In genomic region chr5:89010512-89010911, GRCh38 we compare ENCODE assay signal across 1 cellular context.
A peak's percentile ranks its signal among the peaks of the same experiment; 100 is the strongest.
TF ChIP-seq lines count a peak whose summit lies in the region.

No MANE protein-coding gene starts in this region.

TF ChIP-seq in GM12878, 131 proteins besides CTCF, POLR2A, EP300 and RAD21 (continued from another document):
- no peak for TF ChIP-seq CUX1 (IDR thresholded peaks at IDR 0.05; ENCODE audit: insufficient replicate concordance, low read depth, low read length)
- peak; percentile 49 for TF ChIP-seq MEF2B (IDR thresholded peaks at IDR 0.05; ENCODE audit: partially characterized antibody, poor library complexity, severe bottlenecking)
- TF ChIP-seq NBN (IDR thresholded peaks at IDR 0.05) = peak; percentile 54; the same call in 1 of the 2 replicates
- no peak for TF ChIP-seq KLF5 (IDR thresholded peaks at IDR 0.05; ENCODE audit: partially characterized antibody)
- no peak for TF ChIP-seq PRDM15 (CRISPR knock-in tag; IDR thresholded peaks at IDR 0.05)
- peak; percentile 48; the same call in 1 of the 2 replicates for TF ChIP-seq IKZF1 (conservative IDR thresholded peaks at IDR 0.05)
- no peak for TF ChIP-seq ZSCAN29 (IDR thresholded peaks at IDR 0.05)
- TF ChIP-seq CEBPZ (IDR thresholded peaks at IDR 0.05; ENCODE audit: low read depth, low read length) = no peak
- TF ChIP-seq RELB (IDR thresholded peaks at IDR 0.05; ENCODE audit: low read depth) = peak; percentile 33; the same call in 1 of the 2 replicates
